Comparison of ENCODE assay signal across 8 cellular contexts in genomic region chr12:22626429-22626828, GRCh38. TPM values are rescaled to one million over a fixed set of nuclear protein-coding genes. Genes with fewer than 3 reads are reported as not detected.
A peak's percentile ranks its signal among the peaks of the same experiment; 100 is the strongest.
DNase-seq lines count a peak whose midpoint lies in the region; ATAC-seq and TF ChIP-seq lines count a peak whose summit lies in the region.

No MANE protein-coding gene starts in this region.

- H3K36me3 ChIP-seq in ES-I3 (ENCODE audit: insufficient read depth, low read length) (no peaks in the 10 kb centered on the region), kidney epithelial cell (ENCODE audit: control insufficient read depth, insufficient read depth, low read length) (no peaks in the 10 kb centered on the region)

- no peaks in the 10 kb centered on the region; the same call in 1 of the 2 replicates for H3K4me1 ChIP-seq in ES-I3 (ENCODE audit: insufficient read depth, low read length)

- peak overlapping the region; percentile 82 to 97 (median 96) for H3K4me3 Mint-ChIP-seq in IgD-negative memory B cell
- peak overlapping the region; percentile 97 for H3K4me3 Mint-ChIP-seq in activated naive CD8-positive, alpha-beta T cell treated with anti-CD3 and anti-CD28 coated beads, Interleukin-2, amount 50 U/mL, for 24 hours

- no peak for TF ChIP-seq CTCF in kidney epithelial cell (IDR thresholded peaks at IDR 0.05; ENCODE audit: insufficient read depth, low read length, poor library complexity, severe bottlenecking)

- H3K27ac Mint-ChIP-seq in IgD-negative memory B cell = peak overlapping the region; percentile 77 to 94 (median 88)
- H3K27ac Mint-ChIP-seq in activated naive CD8-positive, alpha-beta T cell treated with anti-CD3 and anti-CD28 coated beads, Interleukin-2, amount 50 U/mL, for 24 hours = peak overlapping the region; percentile 92

- H3K9me3 Mint-ChIP-seq in IgD-negative memory B cell = no peaks in the 10 kb centered on the region
- H3K9me3 Mint-ChIP-seq in activated naive CD8-positive, alpha-beta T cell treated with anti-CD3 and anti-CD28 coated beads, Interleukin-2, amount 50 U/mL, for 24 hours = no peaks in the 10 kb centered on the region

- no peaks in the 10 kb centered on the region for H3K9me3 ChIP-seq in ES-I3 (ENCODE audit: control insufficient read depth, insufficient read depth, low read length)

- intact Hi-C loops in left colon (cut with DNase I, micrococcal nuclease) = loop anchor here in 1 of 2 donors (5.0 kb wide), 1 partner anchor 84 kb away; the partner anchor contains the start of gene C2CD5

- H3K4me1 Mint-ChIP-seq in IgD-negative memory B cell = peaks cover 31 to 43% (median 40%) of the 10 kb centered on the region in 3 donors
- peaks cover 50% of the 10 kb centered on the region for H3K4me1 Mint-ChIP-seq in activated naive CD8-positive, alpha-beta T cell treated with anti-CD3 and anti-CD28 coated beads, Interleukin-2, amount 50 U/mL, for 24 hours

- DNase-seq in activated naive CD8-positive, alpha-beta T cell treated with anti-CD3 and anti-CD28 coated beads, Interleukin-2, amount 50 U/mL, for 24 hours = no peak
- DNase-seq in kidney epithelial cell (ENCODE audit: low read depth) (no peak), inferior parietal cortex (ENCODE audit: extremely low spot score) (no peak), left colon (no peak)
- peak; percentile 10 for DNase-seq in stimulated activated naive CD4-positive, alpha-beta T cell treated with Interleukin-2 at 50 U/mL for 16 hours (lab: John Stamatoyannopoulos, UW)

- peaks cover 2% of the 10 kb centered on the region for H3K36me3 Mint-ChIP-seq in IgD-negative memory B cell
- H3K36me3 Mint-ChIP-seq in activated naive CD8-positive, alpha-beta T cell treated with anti-CD3 and anti-CD28 coated beads, Interleukin-2, amount 50 U/mL, for 24 hours (ENCODE audit: low read depth) = peaks cover 12% of the 10 kb centered on the region

- peaks cover 5% of the 10 kb centered on the region for H3K27me3 Mint-ChIP-seq in IgD-negative memory B cell
- peaks cover 11% of the 10 kb centered on the region for H3K27me3 Mint-ChIP-seq in activated naive CD8-positive, alpha-beta T cell treated with anti-CD3 and anti-CD28 coated beads, Interleukin-2, amount 50 U/mL, for 24 hours

- ATAC-seq in GM21367 (IDR thresholded peaks at IDR 0.05; ENCODE audit: unreplicated experiment) = peak; percentile 46
- ATAC-seq in activated naive CD8-positive, alpha-beta T cell treated with anti-CD3 and anti-CD28 coated beads, Interleukin-2, amount 50 U/mL, for 24 hours = no peak
- ATAC-seq in left colon = no peak

- H3K9ac ChIP-seq in ES-I3 (ENCODE audit: low read depth, low read length) = peak overlapping the region; percentile 62

- H3K27me3 ChIP-seq in kidney epithelial cell (ENCODE audit: control insufficient read depth, insufficient read depth, low read length) = no peaks in the 10 kb centered on the region

- peak overlapping the region; percentile 86 for H3K4me3 ChIP-seq in kidney epithelial cell (ENCODE audit: low read depth, low read length)

RNA-seq across cellular contexts. Expression of gene ETNK1, which starts 1.5 kb away (rescaled TPM):
- 17.0 TPM for polyA plus RNA-seq in IgD-negative memory B cell
- total RNA-seq in kidney epithelial cell (24.6 and 27.4 TPM in 2 replicates), left colon (100 to 1,000 TPM in 1 of 2 donors, 10 to 100 TPM in 1; 81.3 to 115 TPM)
